ENCODE assay signal across 11 cellular contexts in the genomic region with DNA sequence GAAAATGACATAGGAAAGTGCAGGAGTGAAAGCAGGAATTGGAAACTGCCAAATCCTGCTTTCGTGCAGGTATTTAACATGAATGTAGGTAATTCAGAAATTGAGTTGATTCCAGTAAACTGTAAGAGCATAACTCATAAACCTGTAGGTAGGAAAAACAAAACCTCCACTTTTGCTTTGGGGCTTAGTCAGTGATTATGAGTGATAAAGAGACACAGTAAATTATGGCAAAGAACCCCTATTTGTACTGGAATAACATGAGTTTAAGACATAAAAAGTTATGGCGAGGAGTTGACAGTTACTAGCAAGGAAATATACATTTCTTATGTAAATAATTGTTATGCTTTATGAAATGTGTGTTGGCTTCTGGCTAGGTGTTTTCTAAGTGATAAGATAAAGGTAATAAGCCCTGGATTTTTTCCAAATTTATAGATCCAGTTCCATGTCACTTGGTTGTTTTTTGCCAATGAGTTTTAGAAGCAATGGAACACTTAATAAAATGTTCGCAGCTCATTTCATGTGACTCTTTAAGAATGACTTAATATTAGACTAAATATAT.
"Had no signal": no experiment of that assay in that cellular context is flagged by ENCODE, and none has a peak within 500 bp of the region (broad histone marks: within the 10 kb centered on the region; RNA-seq: fewer than 3 reads in every experiment).

No MANE protein-coding gene starts in this region.

- ATAC-seq: left lobe of liver had no signal

- H3K36me3 ChIP-seq: adrenal gland had no signal

- H3K27ac ChIP-seq: adrenal gland, skin epidermis, upper lobe of left lung had no signal

- H3K9me3 ChIP-seq: adrenal gland, upper lobe of left lung had no signal

- DNase-seq: activated CD4-positive, CD25-positive, alpha-beta regulatory T cell; activated naive CD4-positive, alpha-beta T cell treated with anti-CD3 and anti-CD28 coated beads, Interleukin-2, amount 50 U/mL, for 16 hours; adrenal gland; cortex of kidney; effector CD8-positive, alpha-beta T cell; immature natural killer cell; nephron progenitor cell; T-helper 2 cell; upper lobe of left lung had no signal

- H3K27me3 ChIP-seq: adrenal gland, upper lobe of left lung had no signal

- H3K4me3 ChIP-seq: adrenal gland, skin epidermis, upper lobe of left lung had no signal
